2 cellular contexts compared by ENCODE assay signal in genomic region chr21:38980416-38981319, GRCh38.
TF ChIP-seq lines count a peak whose summit lies in the region.

No MANE protein-coding gene starts in this region.

TF ChIP-seq in GM23338, 12 proteins besides CTCF, POLR2A, EP300 and RAD21 (continued from another document):
- no peak for TF ChIP-seq ZNF462 (CRISPR knock-in tag; IDR thresholded peaks at IDR 0.05)
- TF ChIP-seq REST (IDR thresholded peaks at IDR 0.05; ENCODE audit: unreplicated experiment) = no peak
- no peak for TF ChIP-seq NANOG (IDR thresholded peaks at IDR 0.05; ENCODE audit: borderline replicate concordance)
- TF ChIP-seq ZNF114 (CRISPR knock-in tag; IDR thresholded peaks at IDR 0.05) = no peak
- TF ChIP-seq JUNB (IDR thresholded peaks at IDR 0.05; ENCODE audit: unreplicated experiment) = no peak
- no peak for TF ChIP-seq ETS1 (IDR thresholded peaks at IDR 0.05)
- TF ChIP-seq STAT1 (IDR thresholded peaks at IDR 0.05; ENCODE audit: unreplicated experiment) = no peak

TF ChIP-seq in Ishikawa, 13 proteins besides CTCF, POLR2A, EP300 and RAD21 (continued from another document):
- TF ChIP-seq REST (IDR thresholded peaks at IDR 0.05; ENCODE audit: low read depth) (no peak), TEAD4 (IDR thresholded peaks at IDR 0.05) (no peak)
